In genomic region chr1:214546886-214547641, GRCh38 we compare ENCODE assay signal across 20 cellular contexts. TPM values are rescaled to one million over a fixed set of nuclear protein-coding genes. Genes with fewer than 3 reads are reported as not detected.
DNase-seq lines count a peak whose midpoint lies in the region; ATAC-seq and TF ChIP-seq lines count a peak whose summit lies in the region.
"Had no signal": no experiment of that assay in that cellular context is flagged by ENCODE, and none has a peak within 500 bp of the region (broad histone marks: within the 10 kb centered on the region; RNA-seq: fewer than 3 reads in every experiment).

No MANE protein-coding gene starts in this region.

- H3K27me3 ChIP-seq in ACC112 (ENCODE audit: insufficient read depth, low read length) (no peaks in the 10 kb centered on the region), RWPE2 (ENCODE audit: insufficient read depth, poor library complexity, severe bottlenecking) (no peaks in the 10 kb centered on the region), esophagus muscularis mucosa (no peaks in the 10 kb centered on the region), osteoblast (ENCODE audit: insufficient read depth, low read length) (no peaks in the 10 kb centered on the region), Karpas-422 (ENCODE audit: low read length) (no peaks in the 10 kb centered on the region)
- H3K27me3 ChIP-seq: Peyer's patch, right atrium auricular region, thyroid gland had no signal

- H3K27ac ChIP-seq in ACC112 (ENCODE audit: low read depth, low read length) (peak overlapping the region; percentile 40), RWPE2 (ENCODE audit: poor library complexity, severe bottlenecking) (peak overlapping the region; percentile 92), esophagus muscularis mucosa (replicated peaks in 1 of 4) (peak overlapping the region in 3 of 4 donors; percentile 9 to 18 (median 13)), osteoblast (ENCODE audit: low read depth, low read length) (no peak overlapping the region), Karpas-422 (ENCODE audit: low read length) (no peak overlapping the region)
- H3K27ac ChIP-seq: Peyer's patch, right atrium auricular region, thyroid gland had no signal

- TF ChIP-seq POLR2A in esophagus muscularis mucosa (IDR thresholded peaks at IDR 0.05; ENCODE audit: low read depth), result no peak

- no peaks in the 10 kb centered on the region for H3K9me2 ChIP-seq in Karpas-422 (replicated peaks; ENCODE audit: insufficient read depth, low read length)

- peaks cover 84% of the 10 kb centered on the region for H4K20me1 ChIP-seq in osteoblast (ENCODE audit: insufficient read depth, low read length)
- no peaks in the 10 kb centered on the region for H4K20me1 ChIP-seq in Karpas-422 (ENCODE audit: insufficient read depth, low read depth, low read length)

- peak overlapping the region; percentile 84 for H3K4me3 ChIP-seq in ACC112 (ENCODE audit: low read depth, low read length)
- no peak overlapping the region for H3K4me3 ChIP-seq in RWPE2 (ENCODE audit: severe bottlenecking)
- H3K4me3 ChIP-seq in esophagus muscularis mucosa, result peak overlapping the region in 1 of 4 donors; percentile 7
- peak overlapping the region; percentile 4 for H3K4me3 ChIP-seq in osteoblast (ENCODE audit: insufficient read depth, low read length)
- H3K4me3 ChIP-seq in Karpas-422 (ENCODE audit: low read length), result no peak overlapping the region
- H3K4me3 ChIP-seq: Peyer's patch, right atrium auricular region, thyroid gland had no signal

- H3K36me3 ChIP-seq in ACC112 (ENCODE audit: insufficient read depth, low read length) (0 out of 2 replicates have a peak, but pooled peaks cover 2% of the 10 kb centered on the region), RWPE2 (ENCODE audit: low read depth) (peaks cover 19% of the 10 kb centered on the region), esophagus muscularis mucosa (no peaks in the 10 kb centered on the region), osteoblast (ENCODE audit: insufficient read depth, low read length) (peaks cover 27% of the 10 kb centered on the region), Karpas-422 (ENCODE audit: insufficient read depth, low read length) (no peaks in the 10 kb centered on the region)
- H3K36me3 ChIP-seq: Peyer's patch, right atrium auricular region, thyroid gland had no signal

- H3K79me2 ChIP-seq in ACC112 (ENCODE audit: control insufficient read depth, insufficient read depth, low read length, unreplicated experiment) (peaks cover 95% of the 10 kb centered on the region), osteoblast (ENCODE audit: insufficient read depth, low read length) (peaks cover 96% of the 10 kb centered on the region), Karpas-422 (ENCODE audit: low read length) (no peaks in the 10 kb centered on the region)

- no peak for TF ChIP-seq EP300 in esophagus muscularis mucosa (IDR thresholded peaks at IDR 0.05)

- H3K4me2 ChIP-seq in osteoblast (ENCODE audit: insufficient read depth, low read length), result peak overlapping the region; percentile 89
- H3K4me2 ChIP-seq in Karpas-422 (ENCODE audit: low read depth, low read length, poor library complexity, severe bottlenecking), result no peak overlapping the region

- ATAC-seq in RWPE2 (ENCODE audit: low read depth), result no peak
- ATAC-seq: natural killer cell treated with Interleukin-12 subunit alpha and Interleukin-12 subunit beta and Interleukin-15 and Interleukin-18, amount 100 ng/mL, for 72 hours had no signal

- DNase-seq in RWPE2 (ENCODE audit: low spot score) (no peak), esophagus muscularis mucosa (ENCODE audit: extremely low spot score) (no peak), osteoblast (ENCODE audit: insufficient read length, low spot score, missing footprints) (no peak), NCI-H748 (lab: John Stamatoyannopoulos, UW; ENCODE audit: unreplicated experiment) (no peak), NOMO-1 treated with DMSO at 0.1 percent for 48 hours (lab: John Stamatoyannopoulos, UW; ENCODE audit: unreplicated experiment) (no peak), Karpas-422 (no peak)
- no peak for DNase-seq in activated CD8-positive, alpha-beta memory T cell treated with anti-CD3 and anti-CD28 coated beads, Interleukin-2, amount 50 U/mL, for 4 hours
- DNase-seq: activated CD4-positive, CD25-positive, alpha-beta regulatory T cell; activated effector memory CD4-positive, alpha-beta T cell treated with anti-CD3 and anti-CD28 coated beads, Interleukin-2, amount 50 U/mL, for 16 hours; aorta; CD4-positive, alpha-beta memory T cell; H9; NCI-H2029 treated with DMSO at 0.1 percent for 48 hours; NCI-H526 treated with DMSO at 0.1 percent for 48 hours; Peyer's patch; stimulated activated CD4-positive, alpha-beta T cell treated with anti-CD3 and anti-CD28 coated beads, Interleukin-4, amount 100 ng/mL, for 4 hours; thyroid gland had no signal

- TF ChIP-seq CTCF in RWPE2 (IDR thresholded peaks at IDR 0.05; ENCODE audit: poor library complexity, severe bottlenecking) (no peak), esophagus muscularis mucosa (IDR thresholded peaks at IDR 0.05) (no peak), osteoblast (IDR thresholded peaks at IDR 0.05; ENCODE audit: extremely low read depth, low read depth, low read length) (no peak)

- H2AFZ ChIP-seq in ACC112 (ENCODE audit: low read length, unreplicated experiment), result no peak overlapping the region
- H2AFZ ChIP-seq in osteoblast (ENCODE audit: low read length), result no peak overlapping the region
- H2AFZ ChIP-seq in Karpas-422 (ENCODE audit: low read length), result no peak overlapping the region

- 78% methylated on average over 6 of the region's 6 CpGs for WGBS in esophagus muscularis mucosa

- H3K9me3 ChIP-seq in RWPE2 (ENCODE audit: severe bottlenecking) (no peaks in the 10 kb centered on the region), esophagus muscularis mucosa (no peaks in the 10 kb centered on the region), osteoblast (ENCODE audit: low read depth, low read length) (no peaks in the 10 kb centered on the region), Karpas-422 (ENCODE audit: low read length) (no peaks in the 10 kb centered on the region)
- H3K9me3 ChIP-seq: Peyer's patch, right atrium auricular region, thyroid gland had no signal

- peaks cover 44% of the 10 kb centered on the region for H3K4me1 ChIP-seq in ACC112 (ENCODE audit: control insufficient read depth, insufficient read depth, low read length, unreplicated experiment)
- H3K4me1 ChIP-seq in RWPE2 (ENCODE audit: insufficient read depth, poor library complexity, severe bottlenecking), result peaks cover 18% of the 10 kb centered on the region
- peaks cover 36 to 84% (median 64%) of the 10 kb centered on the region in 4 donors for H3K4me1 ChIP-seq in esophagus muscularis mucosa
- peaks cover 35% of the 10 kb centered on the region for H3K4me1 ChIP-seq in osteoblast (ENCODE audit: insufficient read depth, low read length)
- H3K4me1 ChIP-seq in Karpas-422 (ENCODE audit: low read length), result no peaks in the 10 kb centered on the region

- intact Hi-C loops in esophagus muscularis mucosa (cut with DNase I), result no loop called here

- no peak overlapping the region for H3K9ac ChIP-seq in Karpas-422 (ENCODE audit: low read length)

RNA-seq across cellular contexts. Expression of gene PTPN14, which starts 4.3 kb away (rescaled TPM):
- 100 to 1,000 TPM in 1 of 4 donors, 10 to 100 TPM in 3; 48.5 to 108 (median 69.1) TPM for total RNA-seq in esophagus muscularis mucosa
- total RNA-seq in osteoblast, result 122 and 131 TPM in 2 replicates
- total RNA-seq in Karpas-422 (2014; rRNA removed; shearing (Covaris generic); ENCODE audit: low replicate concordance), result 0.40 and 0.56 TPM in 2 replicates

RNA-seq across cellular contexts. Expression of gene CENPF, which starts 55.9 kb away (rescaled TPM):
- total RNA-seq in esophagus muscularis mucosa, result 1 to 10 TPM in 2 of 4 donors, under 1 TPM in 2; 0.32 to 1.2 (median 0.99) TPM
- 8.3 and 8.5 TPM in 2 replicates for total RNA-seq in osteoblast
- total RNA-seq in Karpas-422 (2014; rRNA removed; shearing (Covaris generic); ENCODE audit: low replicate concordance), result 44.0 and 54.1 TPM in 2 replicates

Comparison
In these comparisons a context has a peak if more than half of its experiments do, and no peak if none do; other contexts are left out.
1. H3K27ac ChIP-seq: peak in ACC112 (single experiment), RWPE2 (single experiment) and esophagus muscularis mucosa (3 of 4); none in osteoblast (single experiment) and Karpas-422 (single experiment).
2. H3K4me3 ChIP-seq: peak in ACC112 (single experiment) and osteoblast (single experiment); none in RWPE2 (single experiment) and Karpas-422 (single experiment).
3. RNA of gene PTPN14, which starts 4.3 kb away (total RNA-seq): 122 to 131 TPM in osteoblast and 48.5 to 108 TPM in esophagus muscularis mucosa; 0.40 to 0.56 TPM in Karpas-422; every median in the first group is over 10 times any median in the second.